ENCODE assay signal across 37 cellular contexts in genomic region chr20:18545566-18545965, GRCh38.
"Had no signal": no experiment of that assay in that cellular context is flagged by ENCODE, and none has a peak within 500 bp of the region (broad histone marks: within the 10 kb centered on the region; RNA-seq: fewer than 3 reads in every experiment).

No MANE protein-coding gene starts in this region.

- H3K4me3 ChIP-seq: cardiac muscle cell, Peyer's patch, SJSA1 had no signal

- H3K4me3 Mint-ChIP-seq: activated CD4-positive, alpha-beta memory T cell treated with anti-CD3 and anti-CD28 coated beads, Interleukin-2, amount 10 ng/mL, durations not matched to agents 7 days and 5 days; activated CD8-positive, alpha-beta memory T cell treated with anti-CD3 and anti-CD28 coated beads, Interleukin-2, amount 10 ng/mL, durations not matched to agents 7 days and 5 days; activated naive CD8-positive, alpha-beta T cell treated with anti-CD3 and anti-CD28 coated beads for 36 hours; activated T-cell treated with anti-CD3 and anti-CD28 coated beads, Interleukin-2, amount 50 U/mL, for 72 hours; activated T-helper 17 cell treated with anti-CD3 and anti-CD28 coated beads, Interleukin-2, amount 50 U/mL, for 72 hours had no signal

- H3K27ac Mint-ChIP-seq: activated CD4-positive, alpha-beta memory T cell treated with anti-CD3 and anti-CD28 coated beads, Interleukin-2, amount 10 ng/mL, durations not matched to agents 7 days and 5 days; activated naive CD8-positive, alpha-beta T cell treated with anti-CD3 and anti-CD28 coated beads for 36 hours; activated T-helper 17 cell treated with anti-CD3 and anti-CD28 coated beads, Interleukin-2, amount 50 U/mL, for 72 hours had no signal

- ATAC-seq: activated CD8-positive, alpha-beta memory T cell treated with anti-CD3 and anti-CD28 coated beads, Interleukin-2, amount 10 ng/mL, durations not matched to agents 7 days and 5 days; activated T-cell treated with anti-CD3 and anti-CD28 coated beads, Interleukin-2, amount 50 U/mL, for 72 hours; activated T-helper 17 cell treated with anti-CD3 and anti-CD28 coated beads, Interleukin-2, amount 50 U/mL, for 72 hours; PC-3 had no signal

- DNase-seq: activated CD4-positive, alpha-beta memory T cell treated with anti-CD3 and anti-CD28 coated beads, Interleukin-2, amount 10 ng/mL, durations not matched to agents 7 days and 5 days; activated CD4-positive, alpha-beta T cell treated with anti-CD3 and anti-CD28 coated beads for 1 hour; activated CD4-positive, alpha-beta T cell treated with anti-CD3 and anti-CD28 coated beads for 48 hours; activated CD4-positive, CD25-positive, alpha-beta regulatory T cell; activated CD8-positive, alpha-beta memory T cell treated with anti-CD3 and anti-CD28 coated beads for 24 hours; activated CD8-positive, alpha-beta memory T cell treated with anti-CD3 and anti-CD28 coated beads, Interleukin-2, amount 10 ng/mL, durations not matched to agents 7 days and 5 days; activated effector memory CD4-positive, alpha-beta T cell treated with anti-CD3 and anti-CD28 coated beads, Interleukin-2, amount 50 U/mL, for 16 hours; activated naive CD4-positive, alpha-beta T cell; activated naive CD4-positive, alpha-beta T cell treated with anti-CD3 and anti-CD28 coated beads, Interleukin-2, amount 50 U/mL, for 16 hours; activated naive CD8-positive, alpha-beta T cell treated with anti-CD3 and anti-CD28 coated beads for 36 hours; activated T-cell treated with anti-CD3 and anti-CD28 coated beads, Interleukin-2, amount 50 U/mL, for 1 hour; activated T-cell treated with anti-CD3 and anti-CD28 coated beads, Interleukin-2, amount 50 U/mL, for 72 hours; amniotic stem cell; aorta; brain microvascular endothelial cell; KG1; NCI-H1105 treated with DMSO at 0.1 percent for 48 hours; NCI-H1436; NCI-H187; NCI-H2029 treated with DMSO at 0.1 percent for 48 hours; NCI-H2107; NCI-H226; NCI-H446 treated with DMSO at 0.1 percent for 48 hours; NCI-H524; NCI-H69; NCI-H82; NK-92 treated with Interleukin-12 subunit alpha and Interleukin-12 subunit beta, amount 100 ng/mL, for 24 hours; PC-3; Peyer's patch; RPMI8226; SHP77 treated with DMSO at 0.1 percent for 48 hours; SK-N-SH; T-helper 9 cell; WERI-Rb-1 had no signal

- H3K4me1 Mint-ChIP-seq: activated CD4-positive, alpha-beta memory T cell treated with anti-CD3 and anti-CD28 coated beads, Interleukin-2, amount 10 ng/mL, durations not matched to agents 7 days and 5 days; activated T-helper 17 cell treated with anti-CD3 and anti-CD28 coated beads, Interleukin-2, amount 50 U/mL, for 72 hours had no signal

- H3K27me3 ChIP-seq: brain microvascular endothelial cell, cardiac muscle cell, Peyer's patch, SJSA1 had no signal

- H3K27me3 Mint-ChIP-seq: activated CD4-positive, alpha-beta memory T cell treated with anti-CD3 and anti-CD28 coated beads, Interleukin-2, amount 10 ng/mL, durations not matched to agents 7 days and 5 days; activated CD8-positive, alpha-beta memory T cell treated with anti-CD3 and anti-CD28 coated beads, Interleukin-2, amount 10 ng/mL, durations not matched to agents 7 days and 5 days; activated naive CD8-positive, alpha-beta T cell treated with anti-CD3 and anti-CD28 coated beads for 36 hours; activated T-helper 17 cell treated with anti-CD3 and anti-CD28 coated beads, Interleukin-2, amount 50 U/mL, for 72 hours had no signal

- H3K9me3 Mint-ChIP-seq: activated CD4-positive, alpha-beta memory T cell treated with anti-CD3 and anti-CD28 coated beads, Interleukin-2, amount 10 ng/mL, durations not matched to agents 7 days and 5 days; activated naive CD8-positive, alpha-beta T cell treated with anti-CD3 and anti-CD28 coated beads for 36 hours; activated T-cell treated with anti-CD3 and anti-CD28 coated beads, Interleukin-2, amount 50 U/mL, for 72 hours; activated T-helper 17 cell treated with anti-CD3 and anti-CD28 coated beads, Interleukin-2, amount 50 U/mL, for 72 hours had no signal
